8 cellular contexts compared by ENCODE assay signal in the genomic region with DNA sequence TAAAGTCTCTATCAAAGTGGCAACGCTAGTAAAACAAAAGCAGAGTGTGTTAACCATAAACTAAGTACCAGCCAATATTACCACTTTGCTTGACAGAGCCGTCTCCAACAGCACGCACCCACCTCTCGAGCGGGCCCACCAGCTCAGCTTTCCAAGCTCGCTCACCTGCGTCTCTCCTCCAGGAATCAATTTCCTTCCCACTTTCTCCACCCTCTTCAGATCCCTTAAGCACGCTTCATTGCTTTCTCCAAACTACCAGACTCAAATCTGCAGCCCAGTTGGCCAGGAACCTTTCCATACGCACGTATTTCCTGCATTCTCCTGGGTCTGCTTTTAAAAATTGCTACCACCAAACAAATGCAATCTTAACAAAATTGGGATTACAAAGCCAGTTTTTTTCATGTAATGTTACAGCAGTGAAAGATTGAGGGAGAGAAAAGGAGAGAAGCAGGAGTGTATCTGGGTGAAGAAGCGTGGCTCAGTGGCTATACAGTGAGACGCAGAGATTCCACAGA. TPM values are rescaled to one million over a fixed set of nuclear protein-coding genes. Genes with fewer than 3 reads are reported as not detected.
DNase-seq lines count a peak whose midpoint lies in the region; ATAC-seq and TF ChIP-seq lines count a peak whose summit lies in the region.

No MANE protein-coding gene starts in this region.

- no peaks in the 10 kb centered on the region for H3K9me3 Mint-ChIP-seq in activated CD4-positive, alpha-beta memory T cell treated with anti-CD3 and anti-CD28 coated beads, Interleukin-2, amount 10 ng/mL, durations not matched to agents 7 days and 5 days

- no peak overlapping the region for H3K27ac Mint-ChIP-seq in activated CD4-positive, alpha-beta memory T cell treated with anti-CD3 and anti-CD28 coated beads, Interleukin-2, amount 10 ng/mL, durations not matched to agents 7 days and 5 days

- H3K4me1 Mint-ChIP-seq in activated CD4-positive, alpha-beta memory T cell treated with anti-CD3 and anti-CD28 coated beads, Interleukin-2, amount 10 ng/mL, durations not matched to agents 7 days and 5 days, result peaks cover 13% of the 10 kb centered on the region

- H3K4me3 ChIP-seq in right cardiac atrium (ENCODE audit: low read length) (peak overlapping the region; percentile 52), spleen (peak overlapping the region in 7 of 8 donors; percentile 51 to 71 (median 61))

- intact Hi-C loops in right cardiac atrium (cut with DNase I), result loop anchor here in 2 of 4 donors (10.0 kb wide), 1 partner anchor 480 kb away; no protein-coding TSS in a partner anchor
- intact Hi-C loops in spleen (cut with DNase I; ENCODE audit: low total_unique reads), result no loop called here

- no peaks in the 10 kb centered on the region for H3K4me1 ChIP-seq in right cardiac atrium (ENCODE audit: control insufficient read depth, insufficient read depth, low read length)
- H3K4me1 ChIP-seq in spleen, result peaks cover 18 to 34% (median 27%) of the 10 kb centered on the region in 6 donors

- TF ChIP-seq CTCF in spleen (IDR thresholded peaks at IDR 0.05 in 8 of 11, conservative IDR thresholded peaks at IDR 0.05 in 3 of 11), result no peak

- H3K27ac ChIP-seq in right cardiac atrium (ENCODE audit: low read length) (no peak overlapping the region), spleen (no peak overlapping the region)

- no peak for ATAC-seq in right cardiac atrium

- POLR2A ChIA-PET in activated CD4-positive, alpha-beta memory T cell treated with anti-CD3 and anti-CD28 coated beads, Interleukin-2, amount 10 ng/mL, durations not matched to agents 7 days and 5 days (lab: Charles Lee), result interaction anchor here (0.8 kb wide), 1 partner anchor 8 kb away, joined by 3 read pairs; no protein-coding TSS in a partner anchor

- no peaks in the 10 kb centered on the region for H3K27me3 ChIP-seq in right cardiac atrium (ENCODE audit: control insufficient read depth, insufficient read depth)
- H3K27me3 ChIP-seq in spleen (replicated peaks in 1 of 7), result peaks cover 0 to 53% (median 21%) of the 10 kb centered on the region in 7 donors

- 32% methylated on average over 12 of the region's 12 CpGs for WGBS in right cardiac atrium
- 59 to 68% (median 66%) methylated on average over 12 of the region's 12 CpGs for WGBS in spleen, 5 donors

- DNase-seq in NCI-H2171 treated with DMSO at 0.1 percent for 48 hours (lab: John Stamatoyannopoulos, UW) (peak; percentile 62), NCI-H2171 (lab: John Stamatoyannopoulos, UW) (no peak), right cardiac atrium (no peak), spleen (no peak), HT-29 (ENCODE audit: low spot score) (no peak), HuH-7 (ENCODE audit: low spot score) (no peak)
- DNase-seq in activated CD4-positive, alpha-beta memory T cell treated with anti-CD3 and anti-CD28 coated beads, Interleukin-2, amount 10 ng/mL, durations not matched to agents 7 days and 5 days, result no peak
- no peak for DNase-seq in stimulated activated naive CD4-positive, alpha-beta T cell (lab: John Stamatoyannopoulos, UW)

- H3K27me3 Mint-ChIP-seq in activated CD4-positive, alpha-beta memory T cell treated with anti-CD3 and anti-CD28 coated beads, Interleukin-2, amount 10 ng/mL, durations not matched to agents 7 days and 5 days, result peaks cover 45% of the 10 kb centered on the region

- no peaks in the 10 kb centered on the region for H3K36me3 Mint-ChIP-seq in activated CD4-positive, alpha-beta memory T cell treated with anti-CD3 and anti-CD28 coated beads, Interleukin-2, amount 10 ng/mL, durations not matched to agents 7 days and 5 days (ENCODE audit: low read depth)

- H3K9me3 ChIP-seq in right cardiac atrium (ENCODE audit: control insufficient read depth, low read length) (no peaks in the 10 kb centered on the region), spleen (no peaks in the 10 kb centered on the region)

- no peak for TF ChIP-seq POLR2A in spleen (IDR thresholded peaks at IDR 0.05)

- H3K4me3 Mint-ChIP-seq in activated CD4-positive, alpha-beta memory T cell treated with anti-CD3 and anti-CD28 coated beads, Interleukin-2, amount 10 ng/mL, durations not matched to agents 7 days and 5 days, result peak overlapping the region; percentile 73

- CTCF ChIA-PET in activated CD4-positive, alpha-beta memory T cell treated with anti-CD3 and anti-CD28 coated beads, Interleukin-2, amount 10 ng/mL, durations not matched to agents 7 days and 5 days (lab: Charles Lee), result no interaction called here

- no peaks in the 10 kb centered on the region for H3K36me3 ChIP-seq in spleen

RNA-seq across cellular contexts. Expression of a gene that starts 1.5 kb away (rescaled TPM):
- total RNA-seq in activated CD4-positive, alpha-beta memory T cell treated with anti-CD3 and anti-CD28 coated beads, Interleukin-2, amount 10 ng/mL, durations not matched to agents 7 days and 5 days, result under 1 TPM; 0.25 to 0.38 TPM
- total RNA-seq in right cardiac atrium (1 to 10 TPM; 2.1 to 2.6 (median 2.3) TPM), spleen (1 to 10 TPM in 1 of 7 donors, under 1 TPM in 5, not detected in 1; 0.42 to 1.3 (median 0.52) TPM)
- polyA plus RNA-seq in right cardiac atrium (2.1 TPM), spleen (under 1 TPM; 0.42 to 0.65 (median 0.63) TPM)
- total RNA-seq in HT-29 (2014; rRNA removed; shearing (Covaris generic)), result 0.10 TPM in 1 of 2 replicates, not detected in the other
